In genomic region chr17:63476494-63476856, GRCh38 we compare ENCODE assay signal across 8 cellular contexts. TPM values are rescaled to one million over a fixed set of nuclear protein-coding genes. Genes with fewer than 3 reads are reported as not detected.
DNase-seq lines count a peak whose midpoint lies in the region; ATAC-seq and TF ChIP-seq lines count a peak whose summit lies in the region.

No MANE protein-coding gene starts in this region.

- WGBS in right lobe of liver (ENCODE audit: insufficient coverage, low coverage, low lambda C conversion rate, missing lambda C conversion rate): 8% methylated on average over 8 of the region's 34 CpGs

- H4K20me1 ChIP-seq in DOHH2 (ENCODE audit: control insufficient read depth, insufficient read depth, low read depth, low read length): 0 out of 2 replicates have a peak, but pooled peaks cover 4% of the 10 kb centered on the region
- no peaks in the 10 kb centered on the region for H4K20me1 ChIP-seq in KMS-11 (ENCODE audit: insufficient read depth)

- ATAC-seq in right lobe of liver (peak in 1 of 4 donors; percentile 9), HG03159 (IDR thresholded peaks at IDR 0.05; ENCODE audit: unreplicated experiment) (no peak)

- no peak overlapping the region for H3K27ac ChIP-seq in DOHH2 (ENCODE audit: low read depth, low read length)
- H3K27ac ChIP-seq in KMS-11: no peak overlapping the region
- no peak overlapping the region for H3K27ac ChIP-seq in right lobe of liver

- peaks cover 44% of the 10 kb centered on the region for H3K27me3 ChIP-seq in DOHH2 (ENCODE audit: control insufficient read depth, low read length)
- peaks cover 45% of the 10 kb centered on the region for H3K27me3 ChIP-seq in KMS-11 (ENCODE audit: insufficient read depth, low read depth)
- peaks cover 0 to 7% of the 10 kb centered on the region in 2 donors for H3K27me3 ChIP-seq in right lobe of liver

- H3K4me3 ChIP-seq in DOHH2 (ENCODE audit: low read length): peak overlapping the region; percentile 65
- H3K4me3 ChIP-seq in KMS-11 (IDR thresholded peaks at IDR 0.05; ENCODE audit: insufficient read depth, low read depth, low read length): no peak overlapping the region
- H3K4me3 ChIP-seq in right lobe of liver: peak overlapping the region; percentile 25 to 57 (median 40)

- no peak overlapping the region for H3K27ac Mint-ChIP-seq in brain

- TF ChIP-seq CTCF in DOHH2 (IDR thresholded peaks at IDR 0.05; ENCODE audit: low read depth, low read length, poor library complexity, severe bottlenecking): no peak
- no peak for TF ChIP-seq CTCF in KMS-11 (conservative IDR thresholded peaks at IDR 0.05; ENCODE audit: low read depth, low read length)
- TF ChIP-seq CTCF in brain (conservative IDR thresholded peaks at IDR 0.05): no peak
- no peak for TF ChIP-seq CTCF in right lobe of liver (IDR thresholded peaks at IDR 0.05)

- no peak overlapping the region for H3K9ac ChIP-seq in KMS-11

- H3K9me3 Mint-ChIP-seq in brain: peaks cover 0 to 2% (median 0%) of the 10 kb centered on the region in 5 experiments

- H3K79me2 ChIP-seq in DOHH2 (ENCODE audit: control insufficient read depth, low read length): no peaks in the 10 kb centered on the region
- no peaks in the 10 kb centered on the region for H3K79me2 ChIP-seq in KMS-11 (ENCODE audit: insufficient read depth, low read depth)

- H3K4me2 ChIP-seq in DOHH2 (ENCODE audit: low read length) (peak overlapping the region; percentile 79), KMS-11 (no peak overlapping the region)

- H3K9me3 ChIP-seq in DOHH2 (ENCODE audit: control insufficient read depth, insufficient read depth, low read length): no peaks in the 10 kb centered on the region
- H3K9me3 ChIP-seq in right lobe of liver: no peaks in the 10 kb centered on the region

- H3K36me3 ChIP-seq in DOHH2 (ENCODE audit: control insufficient read depth, low read length) (no peaks in the 10 kb centered on the region), KMS-11 (ENCODE audit: insufficient read depth) (no peaks in the 10 kb centered on the region), right lobe of liver (no peaks in the 10 kb centered on the region)

- intact Hi-C loops in right lobe of liver (cut with DNase I): loop anchor here in 1 of 2 donors (5.0 kb wide), 1 partner anchor 49 kb away; no protein-coding TSS in a partner anchor

- DNase-seq in right lobe of liver: no peak
- DNase-seq in HK-2 (ENCODE audit: unreplicated experiment): no peak
- DNase-seq in stimulated activated CD4-positive, alpha-beta T cell treated with anti-CD3 and anti-CD28 coated beads, Interleukin-12 subunit alpha, Interleukin-12 subunit beta, amount 100 ng/mL, for 4 hours: no peak
- DNase-seq in NCI-H774 (lab: John Stamatoyannopoulos, UW): no peak

- no peaks in the 10 kb centered on the region for H3K9me2 ChIP-seq in DOHH2 (replicated peaks; ENCODE audit: control insufficient read depth, low read length)

- no peaks in the 10 kb centered on the region for H3F3A ChIP-seq in DOHH2 (ENCODE audit: control insufficient read depth, insufficient read depth)

- peaks cover 45% of the 10 kb centered on the region for H3K4me1 ChIP-seq in DOHH2 (ENCODE audit: control insufficient read depth, low read length)
- H3K4me1 ChIP-seq in KMS-11 (ENCODE audit: low read depth, poor library complexity, severe bottlenecking): peaks cover 4% of the 10 kb centered on the region
- peaks cover 0 to 10% (median 0%) of the 10 kb centered on the region in 4 donors for H3K4me1 ChIP-seq in right lobe of liver

- H3K4me3 Mint-ChIP-seq in brain: peak overlapping the region in 4 of 5 experiments; percentile 64 to 76 (median 74)

- H3K36me3 Mint-ChIP-seq in brain: no peaks in the 10 kb centered on the region

- H3K27me3 Mint-ChIP-seq in brain: peaks cover 78% of the 10 kb centered on the region

- H3K4me1 Mint-ChIP-seq in brain: peaks cover 20% of the 10 kb centered on the region

- peak overlapping the region; percentile 41; the same call in 1 of the 2 replicates for H2AFZ ChIP-seq in KMS-11 (ENCODE audit: low read depth)

- TF ChIP-seq POLR2A in right lobe of liver (IDR thresholded peaks at IDR 0.05): no peak

RNA-seq across cellular contexts. Expression of gene ACE, which starts 0.4 kb away (rescaled TPM):
- 16.6 TPM for polyA plus RNA-seq in brain (ENCODE audit: insufficient read depth, low read depth, low replicate concordance)
- 1 to 10 TPM in 5 of 6 experiments, under 1 TPM in 1; 0.75 to 9.4 (median 5.1) TPM for total RNA-seq in right lobe of liver

RNA-seq across cellular contexts. Expression of gene CYB561, which starts 30.4 kb away (rescaled TPM):
- 46.1 TPM for polyA plus RNA-seq in brain (ENCODE audit: insufficient read depth, low read depth, low replicate concordance)
- 10 to 100 TPM in 4 of 6 experiments, 1 to 10 TPM in 2; 7.4 to 21.9 (median 11.4) TPM for total RNA-seq in right lobe of liver

RNA-seq across cellular contexts. Expression of gene KCNH6, which starts 46.7 kb away (rescaled TPM):
- 19.4 TPM for polyA plus RNA-seq in brain (ENCODE audit: insufficient read depth, low read depth, low replicate concordance)
- total RNA-seq in right lobe of liver: not detected
